20 cellular contexts compared by ENCODE assay signal in the genomic region with DNA sequence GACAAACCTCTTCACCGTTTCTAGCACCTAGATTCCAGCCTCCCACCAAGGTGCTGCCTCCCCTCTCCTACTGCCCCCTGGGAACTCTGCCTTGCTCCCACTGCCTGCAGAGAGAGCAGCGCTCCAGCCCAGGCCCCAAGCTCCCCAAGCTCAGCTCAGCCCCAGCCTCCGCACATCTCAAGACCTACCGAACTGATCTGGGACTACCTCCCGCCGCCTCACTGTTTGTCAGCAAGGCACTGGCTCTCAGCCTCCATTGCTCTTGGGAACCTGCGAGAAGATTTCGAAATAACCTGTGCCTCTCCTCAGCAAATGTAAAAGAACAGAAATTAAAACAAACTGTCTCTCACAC.
A peak's percentile ranks its signal among the peaks of the same experiment; 100 is the strongest.
DNase-seq lines count a peak whose midpoint lies in the region; ATAC-seq, FAIRE-seq and TF ChIP-seq lines count a peak whose summit lies in the region.
"Had no signal": no experiment of that assay in that cellular context is flagged by ENCODE, and none has a peak within 500 bp of the region (broad histone marks: within the 10 kb centered on the region; RNA-seq: fewer than 3 reads in every experiment).

No MANE protein-coding gene starts in this region.

- CTCF ChIA-PET in IMR-90 (lab: Yijun Ruan, JAX) = no interaction called here

- H2BK20ac ChIP-seq in IMR-90 (ENCODE audit: low read depth, low read length) = no peak overlapping the region

- no peaks in the 10 kb centered on the region for H3K9me3 ChIP-seq in IMR-90 (ENCODE audit: control insufficient read depth, insufficient read depth, low read length)
- H3K9me3 ChIP-seq: spleen had no signal

- H4K91ac ChIP-seq in IMR-90 (ENCODE audit: insufficient read depth, low read depth, low read length) = no peak overlapping the region

- no peak overlapping the region for H3K4ac ChIP-seq in IMR-90 (ENCODE audit: low read depth, low read length)

- no peak overlapping the region for H4K5ac ChIP-seq in IMR-90 (ENCODE audit: low read depth, low read length)

- H3K4me1 ChIP-seq in IMR-90 (ENCODE audit: control insufficient read depth, insufficient read depth, low read length) = no peaks in the 10 kb centered on the region
- H3K4me1 ChIP-seq: BLaER1, spleen had no signal

- no peak overlapping the region for H2AK5ac ChIP-seq in IMR-90 (ENCODE audit: low read depth, low read length)

- H3K27ac Mint-ChIP-seq in activated naive CD8-positive, alpha-beta T cell treated with anti-CD3 and anti-CD28 coated beads for 36 hours = peak overlapping the region; percentile 69
- peak overlapping the region; percentile 35 for H3K27ac Mint-ChIP-seq in stimulated activated memory B cell treated with anti-CD40 and anti-IgM and Interleukin-4, amounts not matched to agents 10 μg/mL and 1 μg/mL and 100 μg/mL, for 72 hours

- no peak for DNase-seq in activated T-cell treated with anti-CD3 and anti-CD28 coated beads, Interleukin-2, amount 50 U/mL, for 4 hours
- no peak for DNase-seq in activated T-cell treated with anti-CD3 and anti-CD28 coated beads, Interleukin-2, amount 50 U/mL, for 1 hour
- DNase-seq in IMR-90 (no peak), GM12891 (ENCODE audit: insufficient read length, low spot score) (no peak), DMS79 treated with DMSO at 0.1 percent for 48 hours (lab: John Stamatoyannopoulos, UW) (no peak)
- DNase-seq in activated naive CD8-positive, alpha-beta T cell treated with anti-CD3 and anti-CD28 coated beads for 36 hours = no peak
- DNase-seq: activated CD4-positive, alpha-beta T cell treated with anti-CD3 and anti-CD28 coated beads, Interleukin-2, amount 50 U/mL, for 1 hour; caudate nucleus; glutamatergic neuron; kidney glomerular epithelial cell; NCI-H1092; NCI-H187 treated with DMSO at 0.1 percent for 48 hours; NCI-H226; NCI-H774; spleen; stimulated activated CD4-positive, alpha-beta T cell treated with anti-CD3 and anti-CD28 coated beads, Interleukin-4, amount 100 ng/mL, for 1 hour had no signal

- BruUV-seq in IMR-90 (replicated peaks; lab: Mats Ljungman, UMichigan) = no TSS peak

- TF ChIP-seq POLR2A in IMR-90 (IDR thresholded peaks at IDR 0.05; ENCODE audit: low read depth, low read length) = no peak
- TF ChIP-seq POLR2A in GM12891 (IDR thresholded peaks at IDR 0.05; ENCODE audit: low read depth, low read length) = no peak

- POLR2A ChIA-PET in IMR-90 (lab: Charles Lee; ENCODE audit: unreplicated experiment) = no interaction called here

- no peak overlapping the region for H4K8ac ChIP-seq in IMR-90 (ENCODE audit: low read depth in 2 of 2, low read length in 2 of 2)

- TF ChIP-seq CTCF in IMR-90 (conservative IDR thresholded peaks at IDR 0.05; ENCODE audit: low read depth, low read length) = no peak

- no peak overlapping the region for H2AK9ac ChIP-seq in IMR-90 (replicated peaks; ENCODE audit: low read depth, low read length, poor library complexity)

- no peaks in the 10 kb centered on the region for H3K36me3 ChIP-seq in IMR-90 (ENCODE audit: control insufficient read depth, insufficient read depth, low read length)
- H3K36me3 ChIP-seq: BLaER1, spleen had no signal

- H3K9me3 Mint-ChIP-seq in activated T-cell treated with anti-CD3 and anti-CD28 coated beads, Interleukin-2, amount 50 U/mL, for 4 hours = no peaks in the 10 kb centered on the region
- H3K9me3 Mint-ChIP-seq in activated naive CD8-positive, alpha-beta T cell treated with anti-CD3 and anti-CD28 coated beads for 36 hours = peaks cover 7% of the 10 kb centered on the region
- no peaks in the 10 kb centered on the region for H3K9me3 Mint-ChIP-seq in stimulated activated memory B cell treated with anti-CD40 and anti-IgM and Interleukin-4, amounts not matched to agents 10 μg/mL and 1 μg/mL and 100 μg/mL, for 72 hours

- H3K18ac ChIP-seq in IMR-90 (ENCODE audit: low read depth, low read length) = no peak overlapping the region

- no peak overlapping the region for H2BK5ac ChIP-seq in IMR-90 (ENCODE audit: low read depth, low read length, poor library complexity, severe bottlenecking)

- no peak for FAIRE-seq in GM12891 (lab: Jason Lieb, UNC)

- ATAC-seq in activated T-cell treated with anti-CD3 and anti-CD28 coated beads, Interleukin-2, amount 50 U/mL, for 4 hours = peak in 1 of 2 donors; percentile 35
- ATAC-seq in IMR-90 (ENCODE audit: low read depth) (no peak), HG03520 (IDR thresholded peaks at IDR 0.05; ENCODE audit: unreplicated experiment) (no peak)
- no peak for ATAC-seq in stimulated activated memory B cell treated with anti-CD40 and anti-IgM and Interleukin-4, amounts not matched to agents 10 μg/mL and 1 μg/mL and 100 μg/mL, for 72 hours
- ATAC-seq: Right ventricle myocardium inferior had no signal

- H3K27me3 ChIP-seq in IMR-90 (ENCODE audit: control insufficient read depth, insufficient read depth, low read length) = peaks cover 29% of the 10 kb centered on the region
- H3K27me3 ChIP-seq: BLaER1, spleen had no signal

- H3K14ac ChIP-seq in IMR-90 (replicated peaks; ENCODE audit: low read depth, low read length) = no peak overlapping the region

- dilution Hi-C loops in IMR-90 (cut with HindIII; ENCODE audit: low sequenced_read_pairs, unreplicated experiment) = no loop called here

- in situ Hi-C loops in IMR-90 (cut with MboI; ENCODE audit: low sequenced_read_pairs) = no loop called here

- no peak overlapping the region for H3K56ac ChIP-seq in IMR-90 (ENCODE audit: extremely low read depth, insufficient read depth, low read length)

- H3K27me3 Mint-ChIP-seq in activated T-cell treated with anti-CD3 and anti-CD28 coated beads, Interleukin-2, amount 50 U/mL, for 4 hours (ENCODE audit: low read depth) = no peaks in the 10 kb centered on the region
- H3K27me3 Mint-ChIP-seq in activated naive CD8-positive, alpha-beta T cell treated with anti-CD3 and anti-CD28 coated beads for 36 hours = no peaks in the 10 kb centered on the region
- no peaks in the 10 kb centered on the region for H3K27me3 Mint-ChIP-seq in stimulated activated memory B cell treated with anti-CD40 and anti-IgM and Interleukin-4, amounts not matched to agents 10 μg/mL and 1 μg/mL and 100 μg/mL, for 72 hours

- WGBS in IMR-90 (ENCODE audit: extremely low coverage in 2 of 2, insufficient read length in 1 of 2), 2 experiments = 67% methylated on average over 2 of the region's 8 CpGs; no CpG with 5 or more reads in 1 of the 2 experiments

- no peak overlapping the region for H3K23ac ChIP-seq in IMR-90 (ENCODE audit: low read depth, low read length)

- no peak overlapping the region for H3K4me2 ChIP-seq in IMR-90 (ENCODE audit: low read depth, low read length)
- H3K4me2 ChIP-seq: BLaER1 had no signal

- no peak for TF ChIP-seq RAD21 in IMR-90 (IDR thresholded peaks at IDR 0.05; ENCODE audit: low read length)

- H2AFZ ChIP-seq in IMR-90 (replicated peaks; ENCODE audit: low read length, poor library complexity) = no peak overlapping the region

- no peak overlapping the region for H2BK15ac ChIP-seq in IMR-90 (ENCODE audit: low read depth, low read length)

- peaks cover 22% of the 10 kb centered on the region for H3K4me1 Mint-ChIP-seq in activated T-cell treated with anti-CD3 and anti-CD28 coated beads, Interleukin-2, amount 50 U/mL, for 4 hours (ENCODE audit: low read depth)
- H3K4me1 Mint-ChIP-seq in activated naive CD8-positive, alpha-beta T cell treated with anti-CD3 and anti-CD28 coated beads for 36 hours = peaks cover 40% of the 10 kb centered on the region
- peaks cover 9% of the 10 kb centered on the region for H3K4me1 Mint-ChIP-seq in stimulated activated memory B cell treated with anti-CD40 and anti-IgM and Interleukin-4, amounts not matched to agents 10 μg/mL and 1 μg/mL and 100 μg/mL, for 72 hours

- intact Hi-C loops in IMR-90 (cut with micrococcal nuclease) = no loop called here

- H3K9ac ChIP-seq in IMR-90 (ENCODE audit: low read depth, low read length) = no peak overlapping the region
- H3K9ac ChIP-seq: BLaER1 had no signal

- no peak overlapping the region for H2BK120ac ChIP-seq in IMR-90 (ENCODE audit: low read depth, low read length)

- no peaks in the 10 kb centered on the region; the same call in 1 of the 2 replicates for H3K9me1 ChIP-seq in IMR-90 (ENCODE audit: insufficient read depth, low read length)

- H3K4me3 ChIP-seq in IMR-90 (ENCODE audit: insufficient read depth, low read depth, low read length) = no peak overlapping the region
- H3K4me3 ChIP-seq: BLaER1, spleen had no signal

- H3K36me3 Mint-ChIP-seq in activated T-cell treated with anti-CD3 and anti-CD28 coated beads, Interleukin-2, amount 50 U/mL, for 4 hours (ENCODE audit: insufficient read depth) = no peaks in the 10 kb centered on the region
- peaks cover 30% of the 10 kb centered on the region for H3K36me3 Mint-ChIP-seq in activated naive CD8-positive, alpha-beta T cell treated with anti-CD3 and anti-CD28 coated beads for 36 hours
- H3K36me3 Mint-ChIP-seq in stimulated activated memory B cell treated with anti-CD40 and anti-IgM and Interleukin-4, amounts not matched to agents 10 μg/mL and 1 μg/mL and 100 μg/mL, for 72 hours = no peaks in the 10 kb centered on the region

- no peaks in the 10 kb centered on the region for H3K79me1 ChIP-seq in IMR-90 (ENCODE audit: low read depth in 1 of 2, low read length in 2 of 2)

- no peaks in the 10 kb centered on the region for H4K20me1 ChIP-seq in IMR-90 (ENCODE audit: insufficient read depth, low read length)
- H4K20me1 ChIP-seq: BLaER1 had no signal

- H3K4me3 Mint-ChIP-seq in activated T-cell treated with anti-CD3 and anti-CD28 coated beads, Interleukin-2, amount 50 U/mL, for 4 hours = peak overlapping the region; percentile 33
- H3K4me3 Mint-ChIP-seq in activated naive CD8-positive, alpha-beta T cell treated with anti-CD3 and anti-CD28 coated beads for 36 hours = no peak overlapping the region
- H3K4me3 Mint-ChIP-seq in stimulated activated memory B cell treated with anti-CD40 and anti-IgM and Interleukin-4, amounts not matched to agents 10 μg/mL and 1 μg/mL and 100 μg/mL, for 72 hours = no peak overlapping the region

- H3K27ac ChIP-seq in IMR-90 (ENCODE audit: insufficient read depth, low read length) = no peak overlapping the region
- H3K27ac ChIP-seq: BLaER1, spleen had no signal

TF ChIP-seq in IMR-90, 13 proteins besides CTCF, POLR2A, EP300 and RAD21 (continues in another document):
- 0 out of 2 replicates have a peak, but pooled peaks have one; percentile 12 for TF ChIP-seq CEBPB (IDR thresholded peaks at IDR 0.05; ENCODE audit: low read depth, low read length)

TF ChIP-seq in GM12891, 5 proteins besides CTCF, POLR2A, EP300 and RAD21:
- TF ChIP-seq POU2F2 (IDR thresholded peaks at IDR 0.05; ENCODE audit: low read depth, low read length) (no peak), SPI1 (IDR thresholded peaks at IDR 0.05; ENCODE audit: low read depth, low read length) (no peak), PAX5 (IDR thresholded peaks at IDR 0.05; ENCODE audit: insufficient read depth, low read length, severe bottlenecking) (no peak), POLR2AphosphoS5 (IDR thresholded peaks at IDR 0.05; ENCODE audit: low read depth, low read length) (no peak), TAF1 (IDR thresholded peaks at IDR 0.05; ENCODE audit: low read depth, low read length) (no peak)
